Comparison of ENCODE assay signal across 19 cellular contexts in genomic region chr9:126219717-126220116, GRCh38.
"Had no signal": no experiment of that assay in that cellular context is flagged by ENCODE, and none has a peak within 500 bp of the region (broad histone marks: within the 10 kb centered on the region; RNA-seq: fewer than 3 reads in every experiment).

No MANE protein-coding gene starts in this region.

- H3K27ac Mint-ChIP-seq: activated CD4-positive, alpha-beta memory T cell treated with anti-CD3 and anti-CD28 coated beads, Interleukin-2, amount 10 ng/mL, durations not matched to agents 7 days and 5 days; activated naive CD8-positive, alpha-beta T cell; activated T-cell treated with anti-CD3 and anti-CD28 coated beads, Interleukin-2, amount 50 U/mL, for 72 hours; natural killer cell treated with Interleukin-12 subunit alpha and Interleukin-12 subunit beta and Interleukin-15 and Interleukin-18, amount 100 ng/mL, for 72 hours; stimulated activated effector memory CD8-positive, alpha-beta T cell treated with anti-CD3 and anti-CD28 coated beads, Interleukin-12 subunit alpha, Interleukin-12 subunit beta, amount 100 ng/mL, for 72 hours had no signal

- H3K4me3 Mint-ChIP-seq: activated CD4-positive, alpha-beta memory T cell treated with anti-CD3 and anti-CD28 coated beads, Interleukin-2, amount 10 ng/mL, durations not matched to agents 7 days and 5 days; activated naive CD8-positive, alpha-beta T cell; activated T-cell treated with anti-CD3 and anti-CD28 coated beads, Interleukin-2, amount 50 U/mL, for 72 hours; natural killer cell treated with Interleukin-12 subunit alpha and Interleukin-12 subunit beta and Interleukin-15 and Interleukin-18, amount 100 ng/mL, for 72 hours; stimulated activated effector memory CD8-positive, alpha-beta T cell treated with anti-CD3 and anti-CD28 coated beads, Interleukin-12 subunit alpha, Interleukin-12 subunit beta, amount 100 ng/mL, for 72 hours had no signal

- H3K4me1 ChIP-seq: colonic mucosa, psoas muscle, sigmoid colon, upper lobe of right lung had no signal

- DNase-seq: activated CD4-positive, alpha-beta memory T cell treated with anti-CD3 and anti-CD28 coated beads, Interleukin-2, amount 10 ng/mL, durations not matched to agents 7 days and 5 days; activated CD8-positive, alpha-beta memory T cell treated with anti-CD3 and anti-CD28 coated beads, Interleukin-2, amount 50 U/mL, for 48 hours; activated gamma-delta T cell; activated T-cell treated with anti-CD3 and anti-CD28 coated beads, Interleukin-2, amount 50 U/mL, for 72 hours; amygdala; body of pancreas; caudate nucleus; psoas muscle; sigmoid colon; stimulated activated CD4-positive, alpha-beta T cell treated with anti-CD3 and anti-CD28 coated beads, Interleukin-2, amount 100 ng/mL, for 24 hours; T-helper 9 cell; upper lobe of right lung had no signal

- H3K9me3 ChIP-seq: colonic mucosa, thoracic aorta, upper lobe of right lung had no signal

- H2AFZ ChIP-seq: hepatocyte had no signal

- H3K4me2 ChIP-seq: hepatocyte had no signal

- H3K4me1 Mint-ChIP-seq: activated CD4-positive, alpha-beta memory T cell treated with anti-CD3 and anti-CD28 coated beads, Interleukin-2, amount 10 ng/mL, durations not matched to agents 7 days and 5 days; stimulated activated effector memory CD8-positive, alpha-beta T cell treated with anti-CD3 and anti-CD28 coated beads, Interleukin-12 subunit alpha, Interleukin-12 subunit beta, amount 100 ng/mL, for 72 hours had no signal

- ATAC-seq: activated T-cell treated with anti-CD3 and anti-CD28 coated beads, Interleukin-2, amount 50 U/mL, for 72 hours; body of pancreas; esophagus mucosa; psoas muscle; stimulated activated effector memory CD8-positive, alpha-beta T cell treated with anti-CD3 and anti-CD28 coated beads, Interleukin-12 subunit alpha, Interleukin-12 subunit beta, amount 100 ng/mL, for 72 hours; upper lobe of right lung had no signal

- H3K4me3 ChIP-seq: body of pancreas, colonic mucosa, hepatocyte, psoas muscle, sigmoid colon, thoracic aorta, upper lobe of right lung had no signal

- H3K27ac ChIP-seq: body of pancreas, colonic mucosa, hepatocyte, psoas muscle, sigmoid colon, thoracic aorta, upper lobe of right lung had no signal

- H3K27me3 ChIP-seq: hepatocyte had no signal

- H3K36me3 Mint-ChIP-seq: natural killer cell treated with Interleukin-12 subunit alpha and Interleukin-12 subunit beta and Interleukin-15 and Interleukin-18, amount 100 ng/mL, for 72 hours; stimulated activated effector memory CD8-positive, alpha-beta T cell treated with anti-CD3 and anti-CD28 coated beads, Interleukin-12 subunit alpha, Interleukin-12 subunit beta, amount 100 ng/mL, for 72 hours had no signal

- H3K9me3 Mint-ChIP-seq: activated CD4-positive, alpha-beta memory T cell treated with anti-CD3 and anti-CD28 coated beads, Interleukin-2, amount 10 ng/mL, durations not matched to agents 7 days and 5 days; natural killer cell treated with Interleukin-12 subunit alpha and Interleukin-12 subunit beta and Interleukin-15 and Interleukin-18, amount 100 ng/mL, for 72 hours had no signal

- H3K36me3 ChIP-seq: colonic mucosa, sigmoid colon, thoracic aorta, upper lobe of right lung had no signal
